In genomic region chr6:128259735-128260685, GRCh38 we compare ENCODE assay signal across 10 cellular contexts.
A peak's percentile ranks its signal among the peaks of the same experiment; 100 is the strongest.
DNase-seq lines count a peak whose midpoint lies in the region; ATAC-seq and TF ChIP-seq lines count a peak whose summit lies in the region.
"Had no signal": no experiment of that assay in that cellular context is flagged by ENCODE, and none has a peak within 500 bp of the region (broad histone marks: within the 10 kb centered on the region; RNA-seq: fewer than 3 reads in every experiment).

No MANE protein-coding gene starts in this region.

- no peaks in the 10 kb centered on the region; the same call in 1 of the 2 replicates for H3K4me1 ChIP-seq in IMR-90 (ENCODE audit: control insufficient read depth, insufficient read depth, low read length)

- no peak overlapping the region for H4K8ac ChIP-seq in IMR-90 (ENCODE audit: low read depth in 2 of 2, low read length in 2 of 2)

- no TSS peak for BruUV-seq in IMR-90 (replicated peaks; lab: Mats Ljungman, UMichigan)

- H3K4me3 Mint-ChIP-seq in memory B cell, result peak overlapping the region; percentile 63

- no peak for TF ChIP-seq POLR2A in IMR-90 (IDR thresholded peaks at IDR 0.05; ENCODE audit: low read depth, low read length)

- no peak for TF ChIP-seq RAD21 in IMR-90 (IDR thresholded peaks at IDR 0.05; ENCODE audit: low read length)

- H3K9me3 Mint-ChIP-seq in memory B cell, result peaks cover 5% of the 10 kb centered on the region

- peak overlapping the region; percentile 42; the same call in 1 of the 2 replicates for H3K4me2 ChIP-seq in IMR-90 (ENCODE audit: low read depth, low read length)

- intact Hi-C loops in IMR-90 (cut with micrococcal nuclease), result no loop called here

- no peak overlapping the region for H3K4ac ChIP-seq in IMR-90 (ENCODE audit: low read depth, low read length)

- H3K9me3 ChIP-seq in IMR-90 (ENCODE audit: control insufficient read depth, insufficient read depth, low read length), result no peaks in the 10 kb centered on the region

- peaks cover 16 to 44% of the 10 kb centered on the region in 2 experiments for H3K79me1 ChIP-seq in IMR-90 (ENCODE audit: low read depth in 1 of 2, low read length in 2 of 2)

- H3K27me3 Mint-ChIP-seq in memory B cell, result peaks cover 1% of the 10 kb centered on the region

- POLR2A ChIA-PET in IMR-90 (lab: Charles Lee; ENCODE audit: unreplicated experiment), result no interaction called here

- H3K4me1 Mint-ChIP-seq in memory B cell, result peaks cover 10% of the 10 kb centered on the region

- H3K36me3 Mint-ChIP-seq in memory B cell, result no peaks in the 10 kb centered on the region

- H2BK20ac ChIP-seq in IMR-90 (ENCODE audit: low read depth, low read length), result no peak overlapping the region

- no peak overlapping the region for H3K14ac ChIP-seq in IMR-90 (replicated peaks; ENCODE audit: low read depth, low read length)

- no peak overlapping the region for H2BK120ac ChIP-seq in IMR-90 (ENCODE audit: low read depth, low read length)

- WGBS in IMR-90 (ENCODE audit: extremely low coverage in 2 of 2, insufficient read length in 1 of 2), 2 experiments, result no CpG with 5 or more reads among the region's 6 CpGs

- no peak overlapping the region for H3K18ac ChIP-seq in IMR-90 (ENCODE audit: low read depth, low read length)

- no peak overlapping the region for H2BK15ac ChIP-seq in IMR-90 (ENCODE audit: low read depth, low read length)

- H3K9me1 ChIP-seq in IMR-90 (ENCODE audit: insufficient read depth, low read length), result peaks cover 4% of the 10 kb centered on the region

- dilution Hi-C loops in IMR-90 (cut with HindIII; ENCODE audit: low sequenced_read_pairs, unreplicated experiment), result no loop called here

- H2AFZ ChIP-seq in IMR-90 (replicated peaks; ENCODE audit: low read length, poor library complexity), result no peak overlapping the region

- no peak for DNase-seq in IMR-90
- no peak for DNase-seq in memory B cell (ENCODE audit: low spot score in 2 of 2)
- DNase-seq in SHP77 (lab: John Stamatoyannopoulos, UW), result no peak
- DNase-seq in stimulated activated CD4-positive, alpha-beta T cell treated with anti-CD3 and anti-CD28 coated beads, Interleukin-4, amount 100 ng/mL, for 24 hours, result no peak
- DNase-seq in NCI-H2196 (lab: John Stamatoyannopoulos, UW; ENCODE audit: unreplicated experiment), result no peak
- DNase-seq in NCI-H526 treated with DMSO at 0.1 percent for 48 hours (lab: John Stamatoyannopoulos, UW), result no peak
- DNase-seq: activated CD8-positive, alpha-beta memory T cell treated with anti-CD3 and anti-CD28 coated beads, Interleukin-2, amount 50 U/mL, for 48 hours; NCI-H524 treated with DMSO at 0.1 percent for 48 hours had no signal

- no peak overlapping the region for H3K56ac ChIP-seq in IMR-90 (ENCODE audit: extremely low read depth, insufficient read depth, low read length)

- H2AK9ac ChIP-seq in IMR-90 (replicated peaks; ENCODE audit: low read depth, low read length, poor library complexity), result no peak overlapping the region

- no peak overlapping the region for H3K4me3 ChIP-seq in IMR-90 (ENCODE audit: insufficient read depth, low read depth, low read length)

- H3K23ac ChIP-seq in IMR-90 (ENCODE audit: low read depth, low read length), result no peak overlapping the region

- TF ChIP-seq CTCF in IMR-90 (conservative IDR thresholded peaks at IDR 0.05; ENCODE audit: low read depth, low read length), result no peak

- no peak overlapping the region for H3K27ac Mint-ChIP-seq in memory B cell

- H4K20me1 ChIP-seq in IMR-90 (ENCODE audit: insufficient read depth, low read length), result no peaks in the 10 kb centered on the region

- H3K9ac ChIP-seq in IMR-90 (ENCODE audit: low read depth, low read length), result no peak overlapping the region

- in situ Hi-C loops in IMR-90 (cut with MboI; ENCODE audit: low sequenced_read_pairs), result no loop called here

- no peak overlapping the region for H3K27ac ChIP-seq in IMR-90 (ENCODE audit: insufficient read depth, low read length)

- H4K5ac ChIP-seq in IMR-90 (ENCODE audit: low read depth, low read length), result no peak overlapping the region; the same call in 1 of the 2 replicates

- CTCF ChIA-PET in IMR-90 (lab: Yijun Ruan, JAX), result no interaction called here

- H2BK5ac ChIP-seq in IMR-90 (ENCODE audit: low read depth, low read length, poor library complexity, severe bottlenecking), result no peak overlapping the region

- ATAC-seq in GM18861 (IDR thresholded peaks at IDR 0.05; ENCODE audit: unreplicated experiment), result peak; percentile 37
- peak; percentile 44 for ATAC-seq in GM21786 (IDR thresholded peaks at IDR 0.05; ENCODE audit: unreplicated experiment)
- no peak for ATAC-seq in IMR-90 (ENCODE audit: low read depth)
- ATAC-seq in memory B cell (ENCODE audit: low read depth), result no peak

- no peaks in the 10 kb centered on the region for H3K27me3 ChIP-seq in IMR-90 (ENCODE audit: control insufficient read depth, insufficient read depth, low read length)

- peaks cover 4% of the 10 kb centered on the region for H3K36me3 ChIP-seq in IMR-90 (ENCODE audit: control insufficient read depth, insufficient read depth, low read length)

- H4K91ac ChIP-seq in IMR-90 (ENCODE audit: insufficient read depth, low read depth, low read length), result no peak overlapping the region

- no peak overlapping the region for H2AK5ac ChIP-seq in IMR-90 (ENCODE audit: low read depth, low read length)

TF ChIP-seq in IMR-90, 13 proteins besides CTCF, POLR2A, EP300 and RAD21:
- TF ChIP-seq BHLHE40 (IDR thresholded peaks at IDR 0.05; ENCODE audit: low read depth, low read length) (no peak), MAZ (IDR thresholded peaks at IDR 0.05; ENCODE audit: borderline replicate concordance, low read depth, low read length) (no peak), CEBPB (IDR thresholded peaks at IDR 0.05; ENCODE audit: low read depth, low read length) (no peak), CHD1 (IDR thresholded peaks at IDR 0.05; ENCODE audit: low read depth, low read length) (no peak), MXI1 (IDR thresholded peaks at IDR 0.05; ENCODE audit: borderline replicate concordance, low read depth, low read length) (no peak), USF2 (IDR thresholded peaks at IDR 0.05; ENCODE audit: low read depth, low read length) (no peak), FOS (IDR thresholded peaks at IDR 0.05; ENCODE audit: low read depth, low read length) (no peak), RCOR1 (IDR thresholded peaks at IDR 0.05; ENCODE audit: insufficient replicate concordance, low read length) (no peak), SMC3 (IDR thresholded peaks at IDR 0.05; ENCODE audit: low read depth, low read length) (no peak), MAFK (IDR thresholded peaks at IDR 0.05; ENCODE audit: low read depth, low read length) (no peak), NFE2L2 (IDR thresholded peaks at IDR 0.05; ENCODE audit: low read depth, low read length) (no peak), RFX5 (IDR thresholded peaks at IDR 0.05; ENCODE audit: low read depth, low read length) (no peak)

Comparison
In these comparisons a context has a peak if more than half of its experiments do, and no peak if none do; other contexts are left out.
1. ATAC-seq: peak in GM18861 (single experiment) and GM21786 (single experiment); none in IMR-90 (single experiment) and memory B cell (single experiment).